14 cellular contexts compared by ENCODE assay signal in the genomic region with DNA sequence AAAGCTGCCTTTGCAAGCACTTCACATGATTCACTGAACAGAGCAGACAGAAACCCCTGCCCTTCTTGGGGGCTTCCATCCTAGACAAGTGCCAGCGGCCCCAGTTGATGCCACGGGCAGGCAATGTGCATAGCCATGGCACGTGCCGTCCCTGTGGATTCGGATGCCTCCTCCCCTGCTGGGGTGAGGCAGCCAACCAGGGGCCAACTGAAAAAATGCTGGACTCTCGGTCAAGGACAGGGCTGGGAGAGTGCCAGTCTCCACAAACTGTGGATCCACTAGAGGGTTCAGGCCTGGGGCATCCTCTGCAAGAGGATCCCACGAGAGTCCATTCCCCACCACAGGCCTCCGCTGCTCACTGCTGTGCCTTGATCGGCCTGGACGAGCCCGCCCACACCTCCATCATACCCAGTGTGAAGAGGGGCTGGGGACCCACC.
"Had no signal": no experiment of that assay in that cellular context is flagged by ENCODE, and none has a peak within 500 bp of the region (broad histone marks: within the 10 kb centered on the region; RNA-seq: fewer than 3 reads in every experiment).

No MANE protein-coding gene starts in this region.

- H3K27ac ChIP-seq: hepatocyte, left lung, neural progenitor cell, parathyroid adenoma, tibial artery had no signal

- H3K4me3 ChIP-seq: hepatocyte, left lung, neural progenitor cell, tibial artery had no signal

- H3K9me3 ChIP-seq: left lung, tibial artery had no signal

- H2AFZ ChIP-seq: hepatocyte, neural progenitor cell, parathyroid adenoma had no signal

- H3K4me2 ChIP-seq: neural progenitor cell had no signal

- ATAC-seq: activated CD8-positive, alpha-beta T cell treated with anti-CD3 and anti-CD28 coated beads, Interleukin-2, amount 10 ng/mL, durations not matched to agents 7 days and 5 days; left lung; stimulated activated memory B cell treated with anti-CD40 and anti-IgM and Interleukin-4, amounts not matched to agents 10 μg/mL and 1 μg/mL and 100 μg/mL, for 72 hours had no signal

- H3K36me3 ChIP-seq: neural progenitor cell had no signal

- H3K9ac ChIP-seq: neural progenitor cell, parathyroid adenoma had no signal

- DNase-seq: activated CD4-positive, alpha-beta T cell treated with anti-CD3 and anti-CD28 coated beads for 48 hours; activated CD8-positive, alpha-beta T cell treated with anti-CD3 and anti-CD28 coated beads, Interleukin-2, amount 10 ng/mL, durations not matched to agents 7 days and 5 days; activated naive CD4-positive, alpha-beta T cell treated with anti-CD3 and anti-CD28 coated beads for 36 hours; activated T-cell treated with anti-CD3 and anti-CD28 coated beads for 4 hours; islet precursor cell; left lung; retina; stimulated activated CD4-positive, alpha-beta T cell treated with anti-CD3 and anti-CD28 coated beads, Interleukin-2, amount 100 ng/mL, for 48 hours; SW 1271 had no signal

- H3K27me3 ChIP-seq: hepatocyte, tibial artery had no signal
